1 cellular context compared by ENCODE assay signal in genomic region chr9:134267305-134268265, GRCh38.
A peak's percentile ranks its signal among the peaks of the same experiment; 100 is the strongest.
TF ChIP-seq lines count a peak whose summit lies in the region.

No MANE protein-coding gene starts in this region.

TF ChIP-seq in HepG2, 621 proteins besides CTCF, POLR2A, EP300 and RAD21 (continued from another document and continues in another):
- TF ChIP-seq ARID5B (CRISPR knock-in tag; IDR thresholded peaks at IDR 0.05) (0 out of 2 replicates have a peak, but pooled peaks have one; percentile 18), ZC3H13 (CRISPR knock-in tag; IDR thresholded peaks at IDR 0.05) (no peak), ADNP (CRISPR knock-in tag; IDR thresholded peaks at IDR 0.05) (no peak), ZNF17 (CRISPR knock-in tag; IDR thresholded peaks at IDR 0.05) (no peak), ZFP1 (CRISPR knock-in tag; IDR thresholded peaks at IDR 0.05) (no peak), ZBTB14 (CRISPR knock-in tag; IDR thresholded peaks at IDR 0.05) (no peak), ZFP82 (CRISPR knock-in tag; IDR thresholded peaks at IDR 0.05; ENCODE audit: borderline replicate concordance) (no peak), CENPBD1 (CRISPR knock-in tag; IDR thresholded peaks at IDR 0.05; ENCODE audit: borderline replicate concordance, low read depth) (no peak), AHR (CRISPR knock-in tag; IDR thresholded peaks at IDR 0.05) (no peak), ZNF30 (CRISPR knock-in tag; IDR thresholded peaks at IDR 0.05) (no peak), MED1 (CRISPR knock-in tag; IDR thresholded peaks at IDR 0.05) (no peak), ZSCAN25 (CRISPR knock-in tag; IDR thresholded peaks at IDR 0.05) (peak; percentile 90; the same call in 1 of the 2 replicates), IRF1 (CRISPR knock-in tag; IDR thresholded peaks at IDR 0.05; ENCODE audit: low read depth) (no peak), NCOA5 (CRISPR knock-in tag; IDR thresholded peaks at IDR 0.05) (no peak), ZNF142 (CRISPR knock-in tag; IDR thresholded peaks at IDR 0.05) (no peak), USF2 (IDR thresholded peaks at IDR 0.05; ENCODE audit: low read depth, low read length) (peak; percentile 17; the same call in 1 of the 2 replicates), USF2 (CRISPR knock-in tag; IDR thresholded peaks at IDR 0.05; ENCODE audit: borderline replicate concordance) (peak; percentile 46; the same call in 1 of the 2 replicates), ZFX (CRISPR knock-in tag; IDR thresholded peaks at IDR 0.05; ENCODE audit: low read depth) (peak; percentile 67; the same call in 1 of the 2 replicates), NR2F6 (IDR thresholded peaks at IDR 0.05) (peak; percentile 33; the same call in 1 of the 2 replicates), NR2F6 (CRISPR knock-in tag; IDR thresholded peaks at IDR 0.05) (no peak), NBN (conservative IDR thresholded peaks at IDR 0.05) (no peak), GABPB1 (CRISPR knock-in tag; IDR thresholded peaks at IDR 0.05) (no peak; the same call in 1 of the 2 replicates), NFYB (CRISPR knock-in tag; IDR thresholded peaks at IDR 0.05) (no peak), NRL (CRISPR knock-in tag; IDR thresholded peaks at IDR 0.05; ENCODE audit: borderline replicate concordance) (no peak), PHF8 (CRISPR knock-in tag; IDR thresholded peaks at IDR 0.05) (0 out of 2 replicates have a peak, but pooled peaks have one; percentile 7), CCAR2 (optimal IDR thresholded peaks at IDR 0.05; ENCODE audit: low read depth, low read length) (no peak), HNRNPLL (IDR thresholded peaks at IDR 0.05; ENCODE audit: low read depth, low read length, poor library complexity, severe bottlenecking) (no peak), ZNF672 (CRISPR knock-in tag; IDR thresholded peaks at IDR 0.05) (no peak), ZNF513 (CRISPR knock-in tag; conservative IDR thresholded peaks at IDR 0.05) (no peak), HHEX (CRISPR knock-in tag; IDR thresholded peaks at IDR 0.05) (no peak), MEIS2 (CRISPR knock-in tag; IDR thresholded peaks at IDR 0.05) (no peak), ZNF446 (CRISPR knock-in tag; IDR thresholded peaks at IDR 0.05) (peak; percentile 44; the same call in 1 of the 2 replicates), ZBTB43 (CRISPR knock-in tag; conservative IDR thresholded peaks at IDR 0.05) (0 out of 2 replicates have a peak, but pooled peaks have one; percentile 33), ZNF138 (CRISPR knock-in tag; IDR thresholded peaks at IDR 0.05; ENCODE audit: low read depth) (no peak), JARID2 (CRISPR knock-in tag; IDR thresholded peaks at IDR 0.05; ENCODE audit: insufficient replicate concordance) (no peak), SIN3A (IDR thresholded peaks at IDR 0.05; ENCODE audit: borderline replicate concordance, low read depth, low read length) (no peak), NR2F1 (CRISPR knock-in tag; IDR thresholded peaks at IDR 0.05) (no peak), THAP8 (CRISPR knock-in tag; IDR thresholded peaks at IDR 0.05; ENCODE audit: borderline replicate concordance) (no peak), RBM22 (optimal IDR thresholded peaks at IDR 0.05; ENCODE audit: low read length) (no peak), HOXA7 (CRISPR knock-in tag; IDR thresholded peaks at IDR 0.05) (no peak), ZNF512B (CRISPR knock-in tag; IDR thresholded peaks at IDR 0.05; ENCODE audit: borderline replicate concordance) (0 out of 2 replicates have a peak, but pooled peaks have one; percentile 51), ZNF775 (CRISPR knock-in tag; IDR thresholded peaks at IDR 0.05; ENCODE audit: borderline replicate concordance) (no peak), ZNF75D (CRISPR knock-in tag; IDR thresholded peaks at IDR 0.05; ENCODE audit: borderline replicate concordance) (no peak)
